ENCODE assay signal across 8 cellular contexts in genomic region chr4:84750260-84750955, GRCh38.
DNase-seq lines count a peak whose midpoint lies in the region; ATAC-seq and TF ChIP-seq lines count a peak whose summit lies in the region.

No MANE protein-coding gene starts in this region.

- intact Hi-C loops in left ventricle myocardium inferior (cut with micrococcal nuclease) (loop anchor here (2.0 kb wide), 1 partner anchor 220 kb away; no protein-coding TSS in a partner anchor), spleen (cut with DNase I; ENCODE audit: low total_unique reads) (no loop called here)

- no peaks in the 10 kb centered on the region for H3K27me3 Mint-ChIP-seq in WTC11 (ENCODE audit: low read depth)

- H3K36me3 ChIP-seq in left ventricle myocardium inferior (peaks cover 86% of the 10 kb centered on the region), spleen (peaks cover 0 to 77% (median 6%) of the 10 kb centered on the region in 6 donors)

- H3K4me3 Mint-ChIP-seq in WTC11 = no peak overlapping the region

- no peak overlapping the region for H3K27ac Mint-ChIP-seq in WTC11

- POLR2A ChIA-PET in WTC11 (lab: Charles Lee) = no interaction called here

- no peaks in the 10 kb centered on the region for H3K9me3 ChIP-seq in left ventricle myocardium inferior (replicated peaks)
- no peaks in the 10 kb centered on the region for H3K9me3 ChIP-seq in spleen

- peak; percentile 41 for TF ChIP-seq CTCF in WTC11 (IDR thresholded peaks at IDR 0.05)
- TF ChIP-seq CTCF in left ventricle myocardium inferior (IDR thresholded peaks at IDR 0.05; ENCODE audit: borderline replicate concordance) = peak; percentile 76
- TF ChIP-seq CTCF in spleen (IDR thresholded peaks at IDR 0.05 in 8 of 11, conservative IDR thresholded peaks at IDR 0.05 in 3 of 11) = peak in 9 of 11 experiments; percentile 29 to 61 (median 51)

- H3K27ac ChIP-seq in left ventricle myocardium inferior (replicated peaks) (no peak overlapping the region), spleen (peak overlapping the region in 2 of 8 donors; percentile 88 to 89)

- H3K9me3 Mint-ChIP-seq in WTC11 = no peaks in the 10 kb centered on the region

- 6 to 15% (median 11%) methylated on average over 1 of the region's 1 CpG for WGBS in spleen, 5 donors

- ATAC-seq in HG02610 (IDR thresholded peaks at IDR 0.05; ENCODE audit: unreplicated experiment) = peak; percentile 67
- ATAC-seq in WTC11 = peak; percentile 52; the same call in 1 of the 2 replicates

- DNase-seq in NCI-H2107 treated with DMSO at 0.1 percent for 48 hours (lab: John Stamatoyannopoulos, UW; ENCODE audit: unreplicated experiment) (peak; percentile 34), NCI-H2107 (lab: John Stamatoyannopoulos, UW) (no peak), NCI-H1694 (lab: John Stamatoyannopoulos, UW) (peak; percentile 55), WTC11 (ENCODE audit: low spot score) (no peak), left ventricle myocardium inferior (no peak), spleen (no peak)
- DNase-seq in stimulated activated CD4-positive, alpha-beta T cell treated with anti-CD3 and anti-CD28 coated beads, Interleukin-2, amount 100 ng/mL, for 24 hours = no peak

- TF ChIP-seq POLR2A in spleen (IDR thresholded peaks at IDR 0.05) = no peak

- no peaks in the 10 kb centered on the region for H3K27me3 ChIP-seq in left ventricle myocardium inferior (ENCODE audit: low read depth)
- no peaks in the 10 kb centered on the region for H3K27me3 ChIP-seq in spleen (replicated peaks in 1 of 7)

- peaks cover 27% of the 10 kb centered on the region for H3K36me3 Mint-ChIP-seq in WTC11

- H3K4me3 ChIP-seq in left ventricle myocardium inferior = no peak overlapping the region
- no peak overlapping the region for H3K4me3 ChIP-seq in spleen

- CTCF ChIA-PET in WTC11 (lab: Charles Lee) = interaction anchor here (0.6 to 2.1 kb wide), 10 partner anchors 11 to 267 kb away, joined by 3 to 26 read pairs (median 6); partner anchors contain the start of gene WDFY3

- H3K4me1 ChIP-seq in left ventricle myocardium inferior = peaks cover 24% of the 10 kb centered on the region
- H3K4me1 ChIP-seq in spleen = peaks cover 7 to 40% (median 18%) of the 10 kb centered on the region in 6 donors

- no peaks in the 10 kb centered on the region for H3K4me1 Mint-ChIP-seq in WTC11

TF ChIP-seq in WTC11, 78 proteins besides CTCF, POLR2A, EP300 and RAD21:
- TF ChIP-seq JUN (CRISPR knock-in tag; IDR thresholded peaks at IDR 0.05) (no peak), CBFB (CRISPR knock-in tag; IDR thresholded peaks at IDR 0.05; ENCODE audit: low read depth) (no peak), NFYB (CRISPR knock-in tag; conservative IDR thresholded peaks at IDR 0.05; ENCODE audit: low read depth) (no peak), SP1 (CRISPR knock-in tag; conservative IDR thresholded peaks at IDR 0.05) (no peak)

Comparison
In these comparisons a context has a peak if more than half of its experiments do, and no peak if none do; other contexts are left out.
1. DNase-seq: peak in NCI-H2107 treated with DMSO at 0.1 percent for 48 hours (single experiment) and NCI-H1694 (single experiment); none in NCI-H2107 (single experiment), WTC11 (single experiment), left ventricle myocardium inferior (single experiment), spleen (single experiment) and stimulated activated CD4-positive, alpha-beta T cell treated with anti-CD3 and anti-CD28 coated beads, Interleukin-2, amount 100 ng/mL, for 24 hours (0 of 2).
2. Peak in every context shown above with its lines, with median percentiles within 50 percentile points of each other: CTCF ChIP-seq.